Comparison of ENCODE assay signal across 11 cellular contexts in genomic region chr12:124537525-124538193, GRCh38. TPM values are rescaled to one million over a fixed set of nuclear protein-coding genes. Genes with fewer than 3 reads are reported as not detected.
DNase-seq lines count a peak whose midpoint lies in the region; ATAC-seq and TF ChIP-seq lines count a peak whose summit lies in the region.
"Had no signal": no experiment of that assay in that cellular context is flagged by ENCODE, and none has a peak within 500 bp of the region (broad histone marks: within the 10 kb centered on the region; RNA-seq: fewer than 3 reads in every experiment).

No MANE protein-coding gene starts in this region.

- no peak overlapping the region for H3K4me3 Mint-ChIP-seq in nephron progenitor cell
- H3K4me3 Mint-ChIP-seq: CD8-positive, alpha-beta T cell had no signal

- H3K27me3 ChIP-seq in HUES6 (ENCODE audit: control insufficient read depth, insufficient read depth, low read length) (no peaks in the 10 kb centered on the region), left lung (no peaks in the 10 kb centered on the region)

- no peaks in the 10 kb centered on the region for H3K9me3 Mint-ChIP-seq in nephron progenitor cell
- H3K9me3 Mint-ChIP-seq: CD8-positive, alpha-beta T cell had no signal

- peaks cover 39% of the 10 kb centered on the region for H3K4me1 ChIP-seq in HUES6 (ENCODE audit: control insufficient read depth, insufficient read depth, low read length)
- H3K4me1 ChIP-seq in left lung: peaks cover 43 to 55% of the 10 kb centered on the region in 2 donors

- no peaks in the 10 kb centered on the region for H3K9me3 ChIP-seq in HUES6 (ENCODE audit: control insufficient read depth, insufficient read depth, low read depth, low read length)
- H3K9me3 ChIP-seq in left lung: no peaks in the 10 kb centered on the region

- H3K4me1 Mint-ChIP-seq in nephron progenitor cell: peaks cover 46% of the 10 kb centered on the region

- peak; percentile 85 for ATAC-seq in left lung
- no peak for ATAC-seq in HG03135 (IDR thresholded peaks at IDR 0.05; ENCODE audit: unreplicated experiment)
- ATAC-seq: CD8-positive, alpha-beta T cell had no signal

- H3K27ac Mint-ChIP-seq in nephron progenitor cell: no peak overlapping the region
- H3K27ac Mint-ChIP-seq: CD8-positive, alpha-beta T cell had no signal

- peaks cover 4% of the 10 kb centered on the region; the same call in 1 of the 2 replicates for H3K36me3 ChIP-seq in HUES6 (ENCODE audit: control insufficient read depth, insufficient read depth, low read length)
- H3K36me3 ChIP-seq in left lung: peaks cover 0 to 19% of the 10 kb centered on the region in 2 donors

- intact Hi-C loops in left lung (cut with DNase I): no loop called here

- DNase-seq in cerebellar cortex (ENCODE audit: low spot score) (peak; percentile 76), left lung (peak; percentile 82 to 89), nephron progenitor cell (no peak), NOMO-1 (lab: John Stamatoyannopoulos, UW; ENCODE audit: unreplicated experiment in 2 of 2) (no peak)
- no peak for DNase-seq in activated CD4-positive, alpha-beta T cell treated with anti-CD3 and anti-CD28 coated beads for 4 hours
- DNase-seq: CD8-positive, alpha-beta T cell; NCI-H510A treated with DMSO at 0.1 percent for 48 hours; SW 1271 had no signal

- H3K4me3 ChIP-seq in HUES6 (ENCODE audit: low read depth, low read length): no peak overlapping the region
- no peak overlapping the region for H3K4me3 ChIP-seq in left lung
- no peak overlapping the region for H3K4me3 ChIP-seq in skin epidermis

- H3K36me3 Mint-ChIP-seq in nephron progenitor cell (ENCODE audit: low read depth): peaks cover 11% of the 10 kb centered on the region

- peak overlapping the region; percentile 25; the same call in 1 of the 2 replicates for H3K27ac ChIP-seq in HUES6 (ENCODE audit: low read depth, low read length)
- H3K27ac ChIP-seq in left lung: peak overlapping the region; percentile 44 to 45
- H3K27ac ChIP-seq in skin epidermis: peak overlapping the region in 11 of 21 experiments; percentile 12 to 60 (median 40)

- peaks cover 3% of the 10 kb centered on the region for H3K27me3 Mint-ChIP-seq in nephron progenitor cell (ENCODE audit: low read depth, poor library complexity)

- H3K9ac ChIP-seq in HUES6 (ENCODE audit: low read length): no peak overlapping the region

- TF ChIP-seq CTCF in left lung (IDR thresholded peaks at IDR 0.05) (no peak), nephron progenitor cell (IDR thresholded peaks at IDR 0.05) (no peak)

RNA-seq across cellular contexts. Expression of gene NCOR2, which starts 29.8 kb away (rescaled TPM):
- 100 to 1,000 TPM; 289 to 331 TPM for total RNA-seq in left lung

Comparison
In these comparisons a context has a peak if more than half of its experiments do, and no peak if none do; other contexts are left out.
1. DNase-seq: peak in cerebellar cortex (single experiment) and left lung (2 of 2); none in nephron progenitor cell (single experiment), NOMO-1 (0 of 2) and activated CD4-positive, alpha-beta T cell treated with anti-CD3 and anti-CD28 coated beads for 4 hours (0 of 2).
2. Peak in every context shown above with its lines, with median percentiles within 50 percentile points of each other: H3K27ac ChIP-seq.